19 cellular contexts compared by ENCODE assay signal in genomic region chr6:35378281-35378680, GRCh38. TPM values are rescaled to one million over a fixed set of nuclear protein-coding genes. Genes with fewer than 3 reads are reported as not detected.
DNase-seq lines count a peak whose midpoint lies in the region; ATAC-seq and TF ChIP-seq lines count a peak whose summit lies in the region.
"Had no signal": no experiment of that assay in that cellular context is flagged by ENCODE, and none has a peak within 500 bp of the region (broad histone marks: within the 10 kb centered on the region; RNA-seq: fewer than 3 reads in every experiment).

No MANE protein-coding gene starts in this region.

- BruUV-seq in IMR-90 (replicated peaks; lab: Mats Ljungman, UMichigan), result no TSS peak

- peaks cover 91% of the 10 kb centered on the region for H3K79me2 ChIP-seq in osteoblast (ENCODE audit: insufficient read depth, low read length)

- H3K56ac ChIP-seq in IMR-90 (ENCODE audit: extremely low read depth, insufficient read depth, low read length), result no peak overlapping the region

- 0 out of 2 replicates have a peak overlapping the region, but pooled peaks have one; percentile 1 for H4K91ac ChIP-seq in IMR-90 (ENCODE audit: insufficient read depth, low read depth, low read length)

- peak overlapping the region; percentile 45; the same call in 1 of the 2 replicates for H3K23ac ChIP-seq in IMR-90 (ENCODE audit: low read depth, low read length)

- in situ Hi-C loops in IMR-90 (cut with MboI; ENCODE audit: low sequenced_read_pairs), result no loop called here

- H3K4me1 ChIP-seq in IMR-90 (ENCODE audit: control insufficient read depth, insufficient read depth, low read length), result peaks cover 28% of the 10 kb centered on the region
- H3K4me1 ChIP-seq in osteoblast (ENCODE audit: insufficient read depth, low read length), result peaks cover 49% of the 10 kb centered on the region
- peaks cover 4 to 17% of the 10 kb centered on the region in 2 donors for H3K4me1 ChIP-seq in aorta (ENCODE audit: control insufficient read depth in 1 of 2, insufficient read depth in 2 of 2, low read length in 2 of 2)
- H3K4me1 ChIP-seq: BE2C had no signal

- H2AK9ac ChIP-seq in IMR-90 (replicated peaks; ENCODE audit: low read depth, low read length, poor library complexity), result no peak overlapping the region

- H2BK20ac ChIP-seq in IMR-90 (ENCODE audit: low read depth, low read length), result 0 out of 2 replicates have a peak overlapping the region, but pooled peaks have one; percentile 1

- CTCF ChIA-PET in IMR-90 (lab: Yijun Ruan, JAX), result interaction anchor here (1.4 kb wide), 1 partner anchor 22 kb away, joined by 3 read pairs; no protein-coding TSS in a partner anchor

- TF ChIP-seq POLR2A in IMR-90 (IDR thresholded peaks at IDR 0.05; ENCODE audit: low read depth, low read length), result no peak

- TF ChIP-seq CTCF in IMR-90 (conservative IDR thresholded peaks at IDR 0.05; ENCODE audit: low read depth, low read length) (no peak), osteoblast (IDR thresholded peaks at IDR 0.05; ENCODE audit: extremely low read depth, low read depth, low read length) (no peak)

- H3K4ac ChIP-seq in IMR-90 (ENCODE audit: low read depth, low read length), result peak overlapping the region; percentile 61

- H3K9me1 ChIP-seq in IMR-90 (ENCODE audit: insufficient read depth, low read length), result peaks cover 30% of the 10 kb centered on the region

- H3K14ac ChIP-seq in IMR-90 (replicated peaks; ENCODE audit: low read depth, low read length), result peak overlapping the region; percentile 29; the same call in 1 of the 2 replicates

- POLR2A ChIA-PET in IMR-90 (lab: Charles Lee; ENCODE audit: unreplicated experiment), result no interaction called here

- peak overlapping the region; percentile 33 for H2BK120ac ChIP-seq in IMR-90 (ENCODE audit: low read depth, low read length)

- H3K4me3 ChIP-seq in IMR-90 (ENCODE audit: insufficient read depth, low read depth, low read length) (no peak overlapping the region), osteoblast (ENCODE audit: insufficient read depth, low read length) (no peak overlapping the region), aorta (ENCODE audit: low read length in 2 of 2) (no peak overlapping the region)
- H3K4me3 ChIP-seq: BLaER1 treated with 17β-estradiol and CSF1 and Interleukin-3, amounts not matched to agents 10 nM and 100 nM; GM23248 had no signal

- no peaks in the 10 kb centered on the region for H3K9me3 ChIP-seq in IMR-90 (ENCODE audit: control insufficient read depth, insufficient read depth, low read length)
- H3K9me3 ChIP-seq in osteoblast (ENCODE audit: low read depth, low read length), result no peaks in the 10 kb centered on the region
- H3K9me3 ChIP-seq in aorta (ENCODE audit: control insufficient read depth, low read length), result no peaks in the 10 kb centered on the region
- H3K9me3 ChIP-seq: BE2C had no signal

- intact Hi-C loops in IMR-90 (cut with micrococcal nuclease), result no loop called here
- intact Hi-C loops in aorta (cut with DNase I), result no loop called here

- H4K20me1 ChIP-seq in IMR-90 (ENCODE audit: insufficient read depth, low read length), result peaks cover 15% of the 10 kb centered on the region
- peaks cover 3% of the 10 kb centered on the region for H4K20me1 ChIP-seq in osteoblast (ENCODE audit: insufficient read depth, low read length)

- no peak overlapping the region for H2BK15ac ChIP-seq in IMR-90 (ENCODE audit: low read depth, low read length)

- H3K36me3 ChIP-seq in IMR-90 (ENCODE audit: control insufficient read depth, insufficient read depth, low read length), result peaks cover 2% of the 10 kb centered on the region
- peaks cover 7% of the 10 kb centered on the region for H3K36me3 ChIP-seq in osteoblast (ENCODE audit: insufficient read depth, low read length)
- H3K36me3 ChIP-seq in aorta (ENCODE audit: control insufficient read depth in 1 of 2, insufficient read depth in 2 of 2, low read length in 1 of 2), result no peaks in the 10 kb centered on the region
- H3K36me3 ChIP-seq: BE2C had no signal

- no peak overlapping the region for H3K9ac ChIP-seq in IMR-90 (ENCODE audit: low read depth, low read length)
- H3K9ac ChIP-seq: BLaER1 treated with 17β-estradiol and CSF1 and Interleukin-3, amounts not matched to agents 10 nM and 100 nM; GM23248 had no signal

- ATAC-seq in IMR-90 (ENCODE audit: low read depth), result no peak
- no peak for ATAC-seq in aorta (ENCODE audit: low FRiP score)
- no peak for ATAC-seq in GM18502 (IDR thresholded peaks at IDR 0.05; ENCODE audit: poor library complexity, unreplicated experiment)

- WGBS in IMR-90 (ENCODE audit: extremely low coverage in 2 of 2, insufficient read length in 1 of 2), 2 experiments, result no CpG with 5 or more reads among the region's 3 CpGs
- 14 to 30% methylated on average over 3 of the region's 3 CpGs for WGBS in aorta, 2 donors

- peak overlapping the region; percentile 85 for H2BK5ac ChIP-seq in IMR-90 (ENCODE audit: low read depth, low read length, poor library complexity, severe bottlenecking)

- H3K79me1 ChIP-seq in IMR-90 (ENCODE audit: low read depth in 1 of 2, low read length in 2 of 2), result peaks cover 51 to 84% of the 10 kb centered on the region in 2 experiments

- H3K27ac ChIP-seq in IMR-90 (ENCODE audit: insufficient read depth, low read length) (no peak overlapping the region), osteoblast (ENCODE audit: low read depth, low read length) (peak overlapping the region; percentile 92), aorta (ENCODE audit: low read depth in 1 of 2, low read length in 2 of 2) (peak overlapping the region; percentile 11 to 29)
- H3K27ac ChIP-seq: GM23248 had no signal

- peak overlapping the region; percentile 18 for H2AK5ac ChIP-seq in IMR-90 (ENCODE audit: low read depth, low read length)

- no peak overlapping the region for H3K4me2 ChIP-seq in IMR-90 (ENCODE audit: low read depth, low read length)
- H3K4me2 ChIP-seq in osteoblast (ENCODE audit: insufficient read depth, low read length), result no peak overlapping the region

- peak overlapping the region; percentile 72; the same call in 1 of the 2 replicates for H3K18ac ChIP-seq in IMR-90 (ENCODE audit: low read depth, low read length)

- dilution Hi-C loops in IMR-90 (cut with HindIII; ENCODE audit: low sequenced_read_pairs, unreplicated experiment), result no loop called here

- H3K27me3 ChIP-seq in IMR-90 (ENCODE audit: control insufficient read depth, insufficient read depth, low read length), result no peaks in the 10 kb centered on the region
- no peaks in the 10 kb centered on the region for H3K27me3 ChIP-seq in osteoblast (ENCODE audit: insufficient read depth, low read length)
- no peaks in the 10 kb centered on the region for H3K27me3 ChIP-seq in aorta (ENCODE audit: control insufficient read depth in 1 of 2, insufficient read depth in 2 of 2, low read length in 1 of 2)
- H3K27me3 ChIP-seq: BE2C; BLaER1 treated with 17β-estradiol and CSF1 and Interleukin-3, amounts not matched to agents 10 nM and 100 nM had no signal

- DNase-seq in IMR-90 (no peak), astrocyte of the hippocampus (ENCODE audit: low read depth, low spot score) (peak; percentile 80), osteoblast (ENCODE audit: insufficient read length, low spot score, missing footprints) (no peak), aorta (no peak), NCI-H1694 treated with DMSO at 0.1 percent for 48 hours (lab: John Stamatoyannopoulos, UW) (no peak), A172 (ENCODE audit: low spot score) (no peak)
- DNase-seq: AML-193; BE2C; CD4-positive, alpha-beta T cell; CD8-positive, alpha-beta memory T cell; DMS 273 treated with DMSO at 0.1 percent for 48 hours; DMS79; EL; GDM1; GM23248; H7; HCEC 1CT had no signal

- TF ChIP-seq RAD21 in IMR-90 (IDR thresholded peaks at IDR 0.05; ENCODE audit: low read length), result no peak

- no peak overlapping the region for H2AFZ ChIP-seq in IMR-90 (replicated peaks; ENCODE audit: low read length, poor library complexity)
- H2AFZ ChIP-seq in osteoblast (ENCODE audit: low read length), result no peak overlapping the region
- H2AFZ ChIP-seq: GM23248 had no signal

- H4K8ac ChIP-seq in IMR-90 (ENCODE audit: low read depth in 2 of 2, low read length in 2 of 2), result peak overlapping the region in 1 of 2 experiments; percentile 41; a peak in 2 of 4 replicates

- peak overlapping the region; percentile 63; the same call in 1 of the 2 replicates for H4K5ac ChIP-seq in IMR-90 (ENCODE audit: low read depth, low read length)

TF ChIP-seq in IMR-90, 13 proteins besides CTCF, POLR2A, EP300 and RAD21:
- TF ChIP-seq MAFK (IDR thresholded peaks at IDR 0.05; ENCODE audit: low read depth, low read length), result no peak
- TF ChIP-seq CEBPB (IDR thresholded peaks at IDR 0.05; ENCODE audit: low read depth, low read length), result no peak
- no peak for TF ChIP-seq RFX5 (IDR thresholded peaks at IDR 0.05; ENCODE audit: low read depth, low read length)
- TF ChIP-seq RCOR1 (IDR thresholded peaks at IDR 0.05; ENCODE audit: insufficient replicate concordance, low read length), result no peak

RNA-seq across cellular contexts. Expression of gene PPARD, which starts 35.9 kb away (rescaled TPM):
- 10.0 and 10.4 TPM in 2 replicates for total RNA-seq in IMR-90 (2012; rRNA removed)
- polyA plus RNA-seq in IMR-90 (2012; rRNA removed), result 69.0 and 78.3 TPM in 2 replicates
- polyA plus RNA-seq in IMR-90 (2012; cell fraction: cytosol; rRNA removed), result 29.4 and 63.1 TPM in 2 replicates
- polyA plus RNA-seq in IMR-90 (2012; cell fraction: nucleus; rRNA removed; ENCODE audit: low replicate concordance), result 86.7 and 158 TPM in 2 replicates
- 12.3 and 13.3 TPM in 2 replicates for total RNA-seq in osteoblast
- 10 to 100 TPM; 24.9 to 27.7 TPM for total RNA-seq in aorta
- 10 to 100 TPM in 1 of 2 donors, 1 to 10 TPM in 1; 5.9 to 16.7 TPM for polyA plus RNA-seq in aorta
- total RNA-seq in A172 (2014; rRNA removed; shearing (Covaris generic)), result 6.0 and 7.2 TPM in 2 replicates
